ENCODE assay signal across 26 cellular contexts in the genomic region with DNA sequence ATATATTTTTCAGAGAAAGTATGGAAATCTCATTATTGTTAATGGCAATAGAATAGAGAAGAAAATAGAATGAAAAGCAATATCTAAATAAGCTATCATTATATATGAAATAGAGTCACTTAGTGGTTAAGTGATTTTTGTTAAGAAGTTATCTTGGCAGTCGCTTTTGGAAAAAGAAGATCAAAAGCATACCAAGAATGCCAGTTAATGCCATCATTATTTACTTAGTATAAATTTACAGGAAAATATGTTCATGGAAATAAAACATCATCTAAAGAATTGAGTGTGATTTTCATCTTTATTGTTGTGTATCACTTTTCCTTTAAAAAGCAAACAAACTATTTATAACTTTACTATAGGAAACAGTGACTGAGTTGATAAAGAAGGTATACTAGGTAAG.
"Had no signal": no experiment of that assay in that cellular context is flagged by ENCODE, and none has a peak within 500 bp of the region (broad histone marks: within the 10 kb centered on the region; RNA-seq: fewer than 3 reads in every experiment).

No MANE protein-coding gene starts in this region.

- H3K27ac ChIP-seq: colonic mucosa, esophagus muscularis mucosa, foreskin keratinocyte, gastroesophageal sphincter, heart left ventricle, hepatocyte, lower lobe of right lung had no signal

- H3K4me2 ChIP-seq: hepatocyte had no signal

- DNase-seq: colonic mucosa; cortex of kidney; effector CD8-positive, alpha-beta T cell; effector memory CD8-positive, alpha-beta T cell; endodermal cell; heart left ventricle; hypothalamus; immature natural killer cell; islet precursor cell; kidney; kidney glomerular epithelial cell; left colon; left ventricle myocardium superior; lower lobe of right lung; mesenchymal stem cell; mucosa of descending colon; naive B cell had no signal

- H3K9me3 Mint-ChIP-seq: effector memory CD8-positive, alpha-beta T cell had no signal

- H3K27me3 ChIP-seq: colonic mucosa, esophagus muscularis mucosa, foreskin keratinocyte, gastroesophageal sphincter, hepatocyte had no signal

- H2AFZ ChIP-seq: hepatocyte had no signal

- FAIRE-seq: endometrium, frontal cortex, kidney had no signal

- H3K9me3 ChIP-seq: colonic mucosa, lower lobe of right lung, mucosa of descending colon had no signal

- H3K4me1 Mint-ChIP-seq: endodermal cell, immature natural killer cell, mesothelial cell of epicardium, naive B cell had no signal

- H3K36me3 ChIP-seq: colonic mucosa, esophagus muscularis mucosa, gastroesophageal sphincter, heart left ventricle, lower lobe of right lung had no signal

- H3K27ac Mint-ChIP-seq: dendritic cell treated with granulocyte-macrophage colony-stimulating factor and Interleukin-4, amounts not matched to agents 40 ng/mL and 50 ng/mL, for 4 days; effector memory CD8-positive, alpha-beta T cell; endodermal cell; immature natural killer cell; mesothelial cell of epicardium; naive B cell had no signal

- ATAC-seq: effector memory CD8-positive, alpha-beta T cell; foreskin keratinocyte; gastroesophageal sphincter; heart left ventricle; left colon; left lobe of liver; left ventricle myocardium superior; lower lobe of right lung; mucosa of descending colon had no signal

- H3K36me3 Mint-ChIP-seq: immature natural killer cell, mesothelial cell of epicardium, naive B cell had no signal

- H3K4me3 ChIP-seq: colonic mucosa, esophagus muscularis mucosa, gastroesophageal sphincter, heart left ventricle, hepatocyte, lower lobe of right lung, mucosa of descending colon had no signal

- H3K4me1 ChIP-seq: colonic mucosa, esophagus muscularis mucosa, foreskin keratinocyte, gastroesophageal sphincter, heart left ventricle, lower lobe of right lung had no signal

- H3K79me2 ChIP-seq: hepatocyte had no signal

- H3K4me3 Mint-ChIP-seq: dendritic cell treated with granulocyte-macrophage colony-stimulating factor and Interleukin-4, amounts not matched to agents 40 ng/mL and 50 ng/mL, for 4 days; effector memory CD8-positive, alpha-beta T cell; endodermal cell; immature natural killer cell; mesothelial cell of epicardium; naive B cell had no signal
